In genomic region chr2:26346454-26347053, GRCh38 we compare ENCODE assay signal across 8 cellular contexts. TPM values are rescaled to one million over a fixed set of nuclear protein-coding genes. Genes with fewer than 3 reads are reported as not detected.
DNase-seq lines count a peak whose midpoint lies in the region; ATAC-seq and TF ChIP-seq lines count a peak whose summit lies in the region.

A gene with protein sequence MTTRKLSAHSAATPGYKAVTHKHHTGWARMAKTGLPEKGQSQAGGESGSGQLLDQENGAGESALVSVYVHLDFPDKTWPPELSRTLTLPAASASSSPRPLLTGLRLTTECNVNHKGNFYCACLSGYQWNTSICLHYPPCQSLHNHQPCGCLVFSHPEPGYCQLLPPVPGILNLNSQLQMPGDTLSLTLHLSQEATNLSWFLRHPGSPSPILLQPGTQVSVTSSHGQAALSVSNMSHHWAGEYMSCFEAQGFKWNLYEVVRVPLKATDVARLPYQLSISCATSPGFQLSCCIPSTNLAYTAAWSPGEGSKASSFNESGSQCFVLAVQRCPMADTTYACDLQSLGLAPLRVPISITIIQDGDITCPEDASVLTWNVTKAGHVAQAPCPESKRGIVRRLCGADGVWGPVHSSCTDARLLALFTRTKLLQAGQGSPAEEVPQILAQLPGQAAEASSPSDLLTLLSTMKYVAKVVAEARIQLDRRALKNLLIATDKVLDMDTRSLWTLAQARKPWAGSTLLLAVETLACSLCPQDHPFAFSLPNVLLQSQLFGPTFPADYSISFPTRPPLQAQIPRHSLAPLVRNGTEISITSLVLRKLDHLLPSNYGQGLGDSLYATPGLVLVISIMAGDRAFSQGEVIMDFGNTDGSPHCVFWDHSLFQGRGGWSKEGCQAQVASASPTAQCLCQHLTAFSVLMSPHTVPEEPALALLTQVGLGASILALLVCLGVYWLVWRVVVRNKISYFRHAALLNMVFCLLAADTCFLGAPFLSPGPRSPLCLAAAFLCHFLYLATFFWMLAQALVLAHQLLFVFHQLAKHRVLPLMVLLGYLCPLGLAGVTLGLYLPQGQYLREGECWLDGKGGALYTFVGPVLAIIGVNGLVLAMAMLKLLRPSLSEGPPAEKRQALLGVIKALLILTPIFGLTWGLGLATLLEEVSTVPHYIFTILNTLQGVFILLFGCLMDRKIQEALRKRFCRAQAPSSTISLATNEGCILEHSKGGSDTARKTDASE (minus strand): TSS chr2:26346789. CDS start chr2:26346234, 555 bp downstream.

- peaks cover 2% of the 10 kb centered on the region for H3K36me3 Mint-ChIP-seq in activated naive CD8-positive, alpha-beta T cell
- peaks cover 7% of the 10 kb centered on the region for H3K36me3 Mint-ChIP-seq in type B pancreatic cell

- ATAC-seq in GM18873 (IDR thresholded peaks at IDR 0.05; ENCODE audit: low FRiP score, unreplicated experiment), result no peak

- H3K4me3 Mint-ChIP-seq in activated naive CD8-positive, alpha-beta T cell, result peak within 1 kb of the TSS; percentile 99
- H3K4me3 Mint-ChIP-seq in type B pancreatic cell, result peak within 1 kb of the TSS; percentile 97

- peaks cover 45% of the 10 kb centered on the region for H3K4me1 Mint-ChIP-seq in activated naive CD8-positive, alpha-beta T cell (ENCODE audit: low read depth)
- H3K4me1 Mint-ChIP-seq in type B pancreatic cell (ENCODE audit: unreplicated experiment), result peaks cover 20% of the 10 kb centered on the region

- DNase-seq in EL (peak; percentile 58), LoVo (ENCODE audit: low spot score) (peak; percentile 57), SKM-1 (lab: John Stamatoyannopoulos, UW; ENCODE audit: unreplicated experiment) (peak; percentile 31), cardiac septum (ENCODE audit: low spot score) (peak; percentile 87), pons (ENCODE audit: low spot score) (peak; percentile 68), type B pancreatic cell (ENCODE audit: extremely low spot score, unreplicated experiment) (no peak)

- no peak for TF ChIP-seq CTCF in type B pancreatic cell (conservative IDR thresholded peaks at IDR 0.05)

- H3K27ac Mint-ChIP-seq in activated naive CD8-positive, alpha-beta T cell, result peak within 1 kb of the TSS; percentile 99
- H3K27ac Mint-ChIP-seq in type B pancreatic cell, result peak within 1 kb of the TSS; percentile 98

- no peaks in the 10 kb centered on the region for H3K9me3 Mint-ChIP-seq in activated naive CD8-positive, alpha-beta T cell (ENCODE audit: low read depth)
- H3K9me3 Mint-ChIP-seq in type B pancreatic cell, result no peaks in the 10 kb centered on the region

- intact Hi-C loops in cardiac septum (cut with DNase I), result loop anchor here (10.0 kb wide), 1 partner anchor 228 kb away; no protein-coding TSS in a partner anchor

- no peaks in the 10 kb centered on the region for H3K27me3 Mint-ChIP-seq in activated naive CD8-positive, alpha-beta T cell
- no peaks in the 10 kb centered on the region for H3K27me3 Mint-ChIP-seq in type B pancreatic cell

RNA-seq across cellular contexts. Expression of the gene that starts here (rescaled TPM):
- total RNA-seq in cardiac septum, result 0.51 TPM
- 1.2 and 1.4 TPM in 2 replicates for total RNA-seq in type B pancreatic cell (ENCODE audit: low replicate concordance)

Comparison
In these comparisons a context has a peak if more than half of its experiments do, and no peak if none do; other contexts are left out.
1. Peak in DNase-seq in cardiac septum; RNA of the gene not detected or under 1 TPM.